Comparison of ENCODE assay signal across 19 cellular contexts in the genomic region with DNA sequence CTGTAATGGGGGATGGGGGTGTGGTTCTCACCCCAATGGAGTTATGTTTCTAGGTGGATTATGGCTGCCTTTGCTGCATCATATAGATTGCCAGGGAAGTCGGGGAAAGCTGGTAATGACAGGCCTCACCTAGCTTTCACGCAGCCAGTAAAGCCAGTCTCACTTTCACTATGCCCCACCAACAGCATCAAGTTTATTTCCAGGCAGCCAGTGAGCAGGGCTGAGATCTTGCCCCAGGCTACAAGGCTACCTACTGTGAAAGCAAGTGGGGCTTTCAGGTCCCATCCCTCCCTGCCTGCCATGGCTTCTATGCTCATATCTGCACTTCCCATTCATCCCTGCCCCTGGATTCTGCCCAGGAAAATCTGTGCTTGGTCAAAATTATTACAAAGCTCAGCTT.
DNase-seq lines count a peak whose midpoint lies in the region; ATAC-seq, FAIRE-seq and TF ChIP-seq lines count a peak whose summit lies in the region.
"Had no signal": no experiment of that assay in that cellular context is flagged by ENCODE, and none has a peak within 500 bp of the region (broad histone marks: within the 10 kb centered on the region; RNA-seq: fewer than 3 reads in every experiment).

No MANE protein-coding gene starts in this region.

- no peaks in the 10 kb centered on the region for H4K20me1 ChIP-seq in BLaER1 treated with 17β-estradiol and CSF1 and Interleukin-3, amounts not matched to agents 10 nM and 100 nM
- no peaks in the 10 kb centered on the region for H4K20me1 ChIP-seq in H1 (replicated peaks in 1 of 2; ENCODE audit: control insufficient read depth in 1 of 2, insufficient read depth in 2 of 2, low read length in 2 of 2)

- no peak overlapping the region for H3K14ac ChIP-seq in H1 (ENCODE audit: insufficient read length)

- H3K56ac ChIP-seq in H1 (replicated peaks; ENCODE audit: insufficient read length, low read depth, low read length), result no peak overlapping the region

- TF ChIP-seq CTCF in H1 (IDR thresholded peaks at IDR 0.05; ENCODE audit: control extremely low read depth in 1 of 3, insufficient read depth in 1 of 3, low read depth in 1 of 3, low read length in 3 of 3) (no peak), chondrocyte (IDR thresholded peaks at IDR 0.05) (no peak)

- H3K36me3 Mint-ChIP-seq in chondrocyte (ENCODE audit: low read depth), result no peaks in the 10 kb centered on the region

- no peak overlapping the region for H2BK5ac ChIP-seq in H1 (ENCODE audit: low read depth, low read length)

- no peak for FAIRE-seq in H1 (lab: Jason Lieb, UNC)
- FAIRE-seq: A204.1, D721Med had no signal

- H3K23ac ChIP-seq in H1 (ENCODE audit: insufficient read length), result no peak overlapping the region

- no peak overlapping the region for H3K27ac Mint-ChIP-seq in chondrocyte (ENCODE audit: unreplicated experiment)
- H3K27ac Mint-ChIP-seq: CD4-positive, alpha-beta T cell had no signal

- H3K18ac ChIP-seq in H1 (ENCODE audit: extremely low read depth, low read length), result no peak overlapping the region

- H3K9me3 Mint-ChIP-seq in chondrocyte (ENCODE audit: low read depth), result peaks cover 9% of the 10 kb centered on the region
- H3K9me3 Mint-ChIP-seq: CD4-positive, alpha-beta T cell had no signal

- peak overlapping the region; percentile 20; the same call in 1 of the 2 replicates for H4K8ac ChIP-seq in H1 (ENCODE audit: extremely low read depth, insufficient read depth, low read length)

- peak overlapping the region; percentile 10; the same call in 1 of the 2 replicates for H2AFZ ChIP-seq in H1 (ENCODE audit: low read length)

- no peaks in the 10 kb centered on the region for H3K23me2 ChIP-seq in H1 (ENCODE audit: low read depth, low read length)

- no peak overlapping the region for H2BK20ac ChIP-seq in H1 (ENCODE audit: low read length)

- no peaks in the 10 kb centered on the region for H3K27me3 ChIP-seq in BLaER1 treated with 17β-estradiol and CSF1 and Interleukin-3, amounts not matched to agents 10 nM and 100 nM
- H3K27me3 ChIP-seq in H1 (replicated peaks in 1 of 4; ENCODE audit: control insufficient read depth in 3 of 4, extremely low read depth in 1 of 4, insufficient read depth in 3 of 4, low read length in 3 of 4), result no peaks in the 10 kb centered on the region
- H3K27me3 ChIP-seq: SJSA1 had no signal

- CTCF ChIA-PET in H1 (lab: Charles Lee; ENCODE audit: partially characterized antibody), result interaction anchor here (1.3 to 1.9 kb wide), 2 partner anchors 13 to 94 kb away, joined by 4 read pairs; no protein-coding TSS in a partner anchor

- ATAC-seq in GM19324 (IDR thresholded peaks at IDR 0.05; ENCODE audit: low FRiP score, unreplicated experiment), result peak; percentile 78
- peak; percentile 50 for ATAC-seq in HG03520 (IDR thresholded peaks at IDR 0.05; ENCODE audit: unreplicated experiment)

- POLR2A ChIA-PET in H1 (lab: Charles Lee; ENCODE audit: partially characterized antibody), result interaction anchor here (0.9 kb wide), 1 partner anchor 8 kb away, joined by 4 read pairs; no protein-coding TSS in a partner anchor

- peaks cover 0 to 10% (median 8%) of the 10 kb centered on the region in 10 experiments; a peak in 12 of 20 replicates for H3K4me1 ChIP-seq in BLaER1 treated with 17β-estradiol and CSF1 and Interleukin-3, amounts not matched to agents 10 nM and 100 nM
- no peaks in the 10 kb centered on the region; a peak in 1 of 7 replicates for H3K4me1 ChIP-seq in H1 (replicated peaks in 1 of 4; ENCODE audit: control insufficient read depth in 3 of 4, insufficient read depth in 4 of 4, low read length in 3 of 4)
- H3K4me1 ChIP-seq: SJSA1 had no signal

- no peak for TF ChIP-seq RAD21 in H1 (IDR thresholded peaks at IDR 0.05 in 1 of 2, conservative IDR thresholded peaks at IDR 0.05 in 1 of 2; ENCODE audit: low read depth in 2 of 2, low read length in 2 of 2)

- WGBS in H1 (ENCODE audit: extremely low coverage in 1 of 2, insufficient coverage in 1 of 2, insufficient read length in 1 of 2, insufficient replicate concordance in 2 of 2, low coverage in 1 of 2, low lambda C conversion rate in 2 of 2, missing lambda C conversion rate in 1 of 2), 2 experiments, result 96% methylated on average over 2 of the region's 2 CpGs; no CpG with 5 or more reads in 1 of the 2 experiments

- no peak overlapping the region for H2AK5ac ChIP-seq in H1 (ENCODE audit: low read depth, low read length)

- no peak overlapping the region for H4K5ac ChIP-seq in H1 (ENCODE audit: insufficient read length, low read depth, low read length)

- no peak overlapping the region for H2BK12ac ChIP-seq in H1 (ENCODE audit: low read depth, low read length)

- no peaks in the 10 kb centered on the region for H3K4me1 Mint-ChIP-seq in chondrocyte (ENCODE audit: low read depth)

- H3K27ac ChIP-seq in BLaER1 treated with 17β-estradiol and CSF1 and Interleukin-3, amounts not matched to agents 10 nM and 100 nM, result no peak overlapping the region
- H3K27ac ChIP-seq in H1 (ENCODE audit: low read depth, low read length), result no peak overlapping the region
- H3K27ac ChIP-seq: SJSA1 had no signal

- no peak overlapping the region for H3K4me3 Mint-ChIP-seq in chondrocyte (ENCODE audit: unreplicated experiment)
- H3K4me3 Mint-ChIP-seq: CD4-positive, alpha-beta T cell had no signal

- H3K79me2 ChIP-seq in H1 (ENCODE audit: control insufficient read depth in 1 of 2, insufficient read depth in 2 of 2, low read length in 2 of 2), result no peaks in the 10 kb centered on the region

- no peaks in the 10 kb centered on the region for H3K27me3 Mint-ChIP-seq in chondrocyte (ENCODE audit: low read depth)

- TF ChIP-seq EP300 in H1 (IDR thresholded peaks at IDR 0.05; ENCODE audit: borderline replicate concordance in 1 of 2, low read depth in 2 of 2, low read length in 2 of 2), result no peak

- no peaks in the 10 kb centered on the region for H3K36me3 ChIP-seq in BLaER1 treated with 17β-estradiol and CSF1 and Interleukin-3, amounts not matched to agents 10 nM and 100 nM
- H3K36me3 ChIP-seq in H1 (ENCODE audit: control insufficient read depth in 2 of 4, insufficient read depth in 4 of 4, low read length in 3 of 4), result no peaks in the 10 kb centered on the region
- H3K36me3 ChIP-seq: SJSA1 had no signal

- peak overlapping the region in 7 of 11 experiments; percentile 14 to 52 (median 39); a peak in 9 of 22 replicates for H3K4me2 ChIP-seq in BLaER1 treated with 17β-estradiol and CSF1 and Interleukin-3, amounts not matched to agents 10 nM and 100 nM
- H3K4me2 ChIP-seq in H1 (ENCODE audit: insufficient read depth in 1 of 2, low read depth in 2 of 2, low read length in 2 of 2), result no peak overlapping the region

- H4K91ac ChIP-seq in H1 (replicated peaks; ENCODE audit: insufficient read length, low read length), result no peak overlapping the region

- no peak overlapping the region for H2BK15ac ChIP-seq in H1 (ENCODE audit: low read length)

- DNase-seq in H1 (ENCODE audit: low read depth in 1 of 2, low spot score in 2 of 2) (no peak), glomerular visceral epithelial cell (ENCODE audit: extremely low spot score) (no peak), amniotic stem cell (lab: John Stamatoyannopoulos, UW) (no peak), chondrocyte (ENCODE audit: low spot score) (no peak)
- no peak for DNase-seq in stimulated activated CD4-positive, alpha-beta T cell treated with anti-CD3 and anti-CD28 coated beads, Interleukin-4, amount 100 ng/mL, for 24 hours
- DNase-seq: CD4-positive, alpha-beta T cell; DND-41; GF-D8; IMR-90; Kasumi-1; NCI-H2029 treated with DMSO at 0.1 percent for 48 hours; NCI-H524 treated with DMSO at 0.1 percent for 48 hours; NK-92 treated with Interleukin-12 subunit alpha and Interleukin-12 subunit beta, amount 100 ng/mL, for 24 hours had no signal

- H3K9me3 ChIP-seq in BLaER1 treated with 17β-estradiol and CSF1 and Interleukin-3, amounts not matched to agents 10 nM and 100 nM (replicated peaks in 1 of 11), result peaks cover 0 to 6% (median 0%) of the 10 kb centered on the region in 11 experiments; a peak in 5 of 22 replicates
- H3K9me3 ChIP-seq in H1 (ENCODE audit: insufficient read depth in 2 of 2, low read depth in 1 of 2, low read length in 1 of 2), result peaks cover 11 to 12% of the 10 kb centered on the region in 2 experiments
- H3K9me3 ChIP-seq: SJSA1 had no signal

- no peak overlapping the region for H3K9ac ChIP-seq in BLaER1 treated with 17β-estradiol and CSF1 and Interleukin-3, amounts not matched to agents 10 nM and 100 nM
- no peak overlapping the region for H3K9ac ChIP-seq in H1 (replicated peaks in 1 of 4; ENCODE audit: extremely low read depth in 1 of 4, low read depth in 3 of 4, low read length in 3 of 4)

- no peak overlapping the region for H3K4me3 ChIP-seq in BLaER1 treated with 17β-estradiol and CSF1 and Interleukin-3, amounts not matched to agents 10 nM and 100 nM
- no peak overlapping the region for H3K4me3 ChIP-seq in H1 (ENCODE audit: extremely low read depth in 1 of 4, insufficient read depth in 2 of 4, low read depth in 3 of 4, low read length in 4 of 4)
- H3K4me3 ChIP-seq: SJSA1 had no signal

- no peaks in the 10 kb centered on the region for H3K79me1 ChIP-seq in H1 (ENCODE audit: low read depth, low read length)

- H3K4ac ChIP-seq in H1 (replicated peaks; ENCODE audit: insufficient read length, low read depth, low read length), result no peak overlapping the region

- no peak overlapping the region for H2BK120ac ChIP-seq in H1 (replicated peaks; ENCODE audit: low read depth, low read length)

- TF ChIP-seq POLR2A in H1 (IDR thresholded peaks at IDR 0.05; ENCODE audit: control extremely low read depth in 1 of 2, low read depth in 2 of 2, low read length in 2 of 2), result no peak

TF ChIP-seq in H1, 55 proteins besides CTCF, POLR2A, EP300 and RAD21 (continues in another document):
- TF ChIP-seq, protein P1, sequence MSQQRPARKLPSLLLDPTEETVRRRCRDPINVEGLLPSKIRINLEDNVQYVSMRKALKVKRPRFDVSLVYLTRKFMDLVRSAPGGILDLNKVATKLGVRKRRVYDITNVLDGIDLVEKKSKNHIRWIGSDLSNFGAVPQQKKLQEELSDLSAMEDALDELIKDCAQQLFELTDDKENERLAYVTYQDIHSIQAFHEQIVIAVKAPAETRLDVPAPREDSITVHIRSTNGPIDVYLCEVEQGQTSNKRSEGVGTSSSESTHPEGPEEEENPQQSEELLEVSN (IDR thresholded peaks at IDR 0.05), result no peak
- TF ChIP-seq SP2 (IDR thresholded peaks at IDR 0.05; ENCODE audit: low read length), result no peak
- TF ChIP-seq KDM4A (IDR thresholded peaks at IDR 0.05; ENCODE audit: low read depth, low read length, severe bottlenecking), result no peak
- no peak for TF ChIP-seq ZNF274 (IDR thresholded peaks at IDR 0.05; ENCODE audit: borderline replicate concordance, extremely low read depth, low read length)
- TF ChIP-seq KDM5A (IDR thresholded peaks at IDR 0.05; ENCODE audit: low read length), result no peak
- TF ChIP-seq MAFK (IDR thresholded peaks at IDR 0.05; ENCODE audit: low read depth, low read length), result no peak

Comparison
In these comparisons a context has a peak if more than half of its experiments do, and no peak if none do; other contexts are left out.
1. H3K4me2 ChIP-seq: peak in BLaER1 treated with 17β-estradiol and CSF1 and Interleukin-3, amounts not matched to agents 10 nM and 100 nM (7 of 11); none in H1 (0 of 2).